Comparison of ENCODE assay signal across 19 cellular contexts in genomic region chr2:134014196-134014960, GRCh38.
"Had no signal": no experiment of that assay in that cellular context is flagged by ENCODE, and none has a peak within 500 bp of the region (broad histone marks: within the 10 kb centered on the region; RNA-seq: fewer than 3 reads in every experiment).

No MANE protein-coding gene starts in this region.

- H3K27ac ChIP-seq: left lung, parathyroid adenoma had no signal

- FAIRE-seq: kidney had no signal

- DNase-seq: activated CD4-positive, alpha-beta T cell treated with anti-CD3 and anti-CD28 coated beads, Interleukin-2, amount 10 ng/mL, durations not matched to agents 7 days and 5 days; activated naive CD4-positive, alpha-beta T cell treated with Interleukin-2 at 50 U/mL for 16 hours; activated naive CD8-positive, alpha-beta T cell treated with anti-CD3 and anti-CD28 coated beads, Interleukin-2, amount 10 ng/mL, durations not matched to agents 7 days and 5 days; activated T-cell treated with anti-CD3 and anti-CD28 coated beads, Interleukin-2, amount 50 U/mL, for 24 hours; aorta; effector CD8-positive, alpha-beta T cell; foreskin fibroblast; glutamatergic neuron; kidney; left lung; midbrain; stimulated activated CD4-positive, alpha-beta T cell treated with anti-CD3 and anti-CD28 coated beads, Interleukin-4, amount 100 ng/mL, for 1 hour; stimulated activated naive CD8-positive, alpha-beta T cell treated with anti-CD3 and anti-CD28 coated beads, Interleukin-15, amount 100 ng/mL, for 72 hours; T1000 had no signal

- H3K27me3 ChIP-seq: left lung had no signal

- H3K4me3 ChIP-seq: left lung, smooth muscle cell had no signal

- ATAC-seq: activated CD8-positive, alpha-beta T cell treated with anti-CD3 and anti-CD28 coated beads, Interleukin-2, amount 10 ng/mL, durations not matched to agents 7 days and 5 days; esophagus mucosa; left lung; sciatic nerve; stimulated activated naive CD8-positive, alpha-beta T cell treated with anti-CD3 and anti-CD28 coated beads, Interleukin-15, amount 100 ng/mL, for 72 hours had no signal

- H3K9me3 ChIP-seq: left lung had no signal
